8 cellular contexts compared by ENCODE assay signal in genomic region chr16:57628008-57628781, GRCh38.
DNase-seq lines count a peak whose midpoint lies in the region; ATAC-seq and TF ChIP-seq lines count a peak whose summit lies in the region.

Gene ADGRG1, plus strand, starts transcription at chr16:57628630. Its CDS starts 21,658 bp downstream, at chr16:57650288.

- H3K9me3 ChIP-seq in WERI-Rb-1 (ENCODE audit: severe bottlenecking) = no peaks in the 10 kb centered on the region

- no peaks in the 10 kb centered on the region for H3K36me3 ChIP-seq in WERI-Rb-1

- TF ChIP-seq CTCF in WERI-Rb-1 (IDR thresholded peaks at IDR 0.05; ENCODE audit: low read depth, low read length) (no peak; the same call in 1 of the 2 replicates), coronary artery (IDR thresholded peaks at IDR 0.05) (no peak)

- no peak within 1 kb of the TSS for H3K27ac ChIP-seq in WERI-Rb-1
- peak within 1 kb of the TSS; percentile 20 to 88 for H3K27ac ChIP-seq in coronary artery
- H3K27ac ChIP-seq in layer of hippocampus (ENCODE audit: low read depth, low read length) = peak within 1 kb of the TSS; percentile 94

- H3K4me3 ChIP-seq in WERI-Rb-1 (ENCODE audit: low read depth, low read length) (no peak within 1 kb of the TSS), coronary artery (peak within 1 kb of the TSS; percentile 74)

- ATAC-seq in GM18517 (IDR thresholded peaks at IDR 0.05; ENCODE audit: unreplicated experiment) = no peak
- ATAC-seq in GM21423 (IDR thresholded peaks at IDR 0.05; ENCODE audit: unreplicated experiment) = no peak

- H3K27me3 ChIP-seq in WERI-Rb-1 (ENCODE audit: insufficient read depth, low read depth, severe bottlenecking) (no peaks in the 10 kb centered on the region), layer of hippocampus (ENCODE audit: control insufficient read depth, insufficient read depth, low read length) (no peaks in the 10 kb centered on the region)

- DNase-seq in Ammon's horn (ENCODE audit: low spot score) = peak; percentile 90
- DNase-seq in HK-2 (ENCODE audit: unreplicated experiment) = peak; percentile 95
- peak; percentile 52 for DNase-seq in WERI-Rb-1
- peak; percentile 84 for DNase-seq in coronary artery (ENCODE audit: low spot score)
- DNase-seq in stimulated activated CD4-positive, alpha-beta T cell treated with anti-CD3 and anti-CD28 coated beads, Interleukin-15, amount 100 ng/mL, for 24 hours = peak; percentile 75
